Comparison of ENCODE assay signal across 9 cellular contexts in the genomic region with DNA sequence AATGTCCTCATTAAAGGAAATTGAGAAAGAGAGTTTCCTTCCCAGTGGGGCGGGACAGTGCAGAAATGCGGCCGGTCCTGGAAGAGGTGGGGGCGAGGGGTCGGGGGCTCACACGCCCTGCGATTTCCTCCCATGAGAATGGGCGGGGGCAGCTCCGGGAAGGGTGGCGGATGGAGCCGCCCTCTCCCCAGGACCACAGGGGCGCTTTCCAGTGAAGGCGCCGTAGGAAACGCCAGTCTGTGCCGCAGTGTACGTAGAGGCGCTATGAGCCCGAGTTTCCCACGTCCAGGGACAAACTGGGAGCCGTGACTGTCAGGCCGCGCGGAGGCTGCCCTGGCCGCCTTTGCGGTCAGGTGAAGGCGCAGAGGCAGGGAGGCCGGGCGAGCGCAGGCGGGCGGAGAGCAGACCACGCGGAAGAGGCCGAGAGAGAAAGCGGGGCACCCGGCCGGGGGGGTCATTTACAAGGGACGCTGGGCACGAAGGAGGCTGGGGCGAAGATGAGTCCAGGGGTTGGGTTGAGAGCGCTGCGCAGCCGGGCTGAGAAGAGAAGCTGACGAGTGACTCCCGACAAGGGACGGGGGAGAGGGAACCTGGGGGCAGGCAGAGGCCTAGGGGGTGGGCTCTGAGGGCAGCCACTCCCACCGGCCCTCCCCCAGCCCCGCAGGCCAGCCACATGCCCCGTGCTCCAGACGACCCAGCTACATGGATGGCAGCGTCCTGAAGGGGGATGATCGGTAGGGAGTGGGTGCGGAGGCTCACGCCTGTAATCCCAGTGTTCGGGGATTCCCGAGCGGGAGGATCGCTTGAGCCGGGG. TPM values are rescaled to one million over a fixed set of nuclear protein-coding genes. Genes with fewer than 3 reads are reported as not detected.
DNase-seq lines count a peak whose midpoint lies in the region; ATAC-seq, FAIRE-seq and TF ChIP-seq lines count a peak whose summit lies in the region.
"Had no signal": no experiment of that assay in that cellular context is flagged by ENCODE, and none has a peak within 500 bp of the region (broad histone marks: within the 10 kb centered on the region; RNA-seq: fewer than 3 reads in every experiment).

No MANE protein-coding gene starts in this region.

- H3K56ac ChIP-seq in H1 (replicated peaks; ENCODE audit: insufficient read length, low read depth, low read length): peak overlapping the region; percentile 25

- H3K36me3 Mint-ChIP-seq in CD14-positive monocyte: peaks cover 48 to 53% of the 10 kb centered on the region in 2 donors
- peaks cover 29% of the 10 kb centered on the region for H3K36me3 Mint-ChIP-seq in activated CD4-positive, alpha-beta memory T cell treated with anti-CD3 and anti-CD28 coated beads, Interleukin-2, amount 10 ng/mL, durations not matched to agents 7 days and 5 days (ENCODE audit: low read depth)

- H2BK5ac ChIP-seq in H1 (ENCODE audit: low read depth, low read length) (peak overlapping the region; percentile 88), mesenchymal stem cell (ENCODE audit: low read depth, low read length, poor library complexity, severe bottlenecking) (no peak overlapping the region)

- TF ChIP-seq EP300 in H1 (IDR thresholded peaks at IDR 0.05; ENCODE audit: borderline replicate concordance in 1 of 2, low read depth in 2 of 2, low read length in 2 of 2): no peak

- H3K4me1 ChIP-seq in H1 (replicated peaks in 1 of 4; ENCODE audit: control insufficient read depth in 3 of 4, insufficient read depth in 4 of 4, low read length in 3 of 4) (peaks cover 0 to 10% (median 7%) of the 10 kb centered on the region in 4 experiments; a peak in 6 of 7 replicates), mesenchymal stem cell (ENCODE audit: control insufficient read depth, insufficient read depth, low read depth, low read length) (peaks cover 20% of the 10 kb centered on the region)

- CTCF ChIA-PET in activated CD4-positive, alpha-beta memory T cell treated with anti-CD3 and anti-CD28 coated beads, Interleukin-2, amount 10 ng/mL, durations not matched to agents 7 days and 5 days (lab: Charles Lee): interaction anchor here (0.7 kb wide), 1 partner anchor 10 kb away, joined by 3 read pairs; no protein-coding TSS in a partner anchor
- CTCF ChIA-PET in H1 (lab: Charles Lee; ENCODE audit: partially characterized antibody): interaction anchor here (0.6 to 1.9 kb wide), 5 partner anchors 11 to 65 kb away, joined by 3 to 8 read pairs (median 3); no protein-coding TSS in a partner anchor

- no peak; a peak in 1 of 4 replicates for TF ChIP-seq RAD21 in H1 (IDR thresholded peaks at IDR 0.05 in 1 of 2, conservative IDR thresholded peaks at IDR 0.05 in 1 of 2; ENCODE audit: low read depth in 2 of 2, low read length in 2 of 2)

- DNase-seq in CD14-positive monocyte (ENCODE audit: low spot score) (no peak), H1 (ENCODE audit: low read depth in 1 of 2, low spot score in 2 of 2) (peak; percentile 44 to 78), mesenchymal stem cell (peak; percentile 66), NCI-H748 treated with DMSO at 0.1 percent for 48 hours (lab: John Stamatoyannopoulos, UW) (no peak)
- DNase-seq in activated CD4-positive, alpha-beta memory T cell treated with anti-CD3 and anti-CD28 coated beads, Interleukin-2, amount 10 ng/mL, durations not matched to agents 7 days and 5 days: peak; percentile 76
- DNase-seq in stimulated activated CD8-positive, alpha-beta memory T cell treated with anti-CD3 and anti-CD28 coated beads, Interleukin-4, amount 100 ng/mL, for 48 hours: peak; percentile 66

- H4K20me1 ChIP-seq in H1 (replicated peaks in 1 of 2; ENCODE audit: control insufficient read depth in 1 of 2, insufficient read depth in 2 of 2, low read length in 2 of 2): no peaks in the 10 kb centered on the region

- H3K9ac ChIP-seq in H1 (replicated peaks in 1 of 4; ENCODE audit: extremely low read depth in 1 of 4, low read depth in 3 of 4, low read length in 3 of 4): peak overlapping the region; percentile 63 to 79 (median 68)
- H3K9ac ChIP-seq in mesenchymal stem cell (ENCODE audit: low read length): peak overlapping the region; percentile 74

- H4K91ac ChIP-seq in H1 (replicated peaks; ENCODE audit: insufficient read length, low read length): peak overlapping the region; percentile 35
- no peak overlapping the region for H4K91ac ChIP-seq in mesenchymal stem cell (ENCODE audit: low read length)

- peaks cover 0 to 2% (median 1%) of the 10 kb centered on the region in 3 donors for H3K27me3 Mint-ChIP-seq in CD14-positive monocyte (ENCODE audit: low read depth in 3 of 3)
- H3K27me3 Mint-ChIP-seq in activated CD4-positive, alpha-beta memory T cell treated with anti-CD3 and anti-CD28 coated beads, Interleukin-2, amount 10 ng/mL, durations not matched to agents 7 days and 5 days: no peaks in the 10 kb centered on the region

- H3K23me2 ChIP-seq in H1 (ENCODE audit: low read depth, low read length): peaks cover 16% of the 10 kb centered on the region; the same call in 1 of the 2 replicates

- H2AK5ac ChIP-seq in H1 (ENCODE audit: low read depth, low read length) (no peak overlapping the region), mesenchymal stem cell (ENCODE audit: low read length, severe bottlenecking) (no peak overlapping the region)

- peaks cover 0 to 7% (median under 1%) of the 10 kb centered on the region in 4 experiments; a peak in 3 of 7 replicates for H3K27me3 ChIP-seq in H1 (replicated peaks in 1 of 4; ENCODE audit: control insufficient read depth in 3 of 4, extremely low read depth in 1 of 4, insufficient read depth in 3 of 4, low read length in 3 of 4)
- H3K27me3 ChIP-seq in mesenchymal stem cell (ENCODE audit: control insufficient read depth in 1 of 2, insufficient read depth in 1 of 2, low read length in 2 of 2): peaks cover 18 to 47% of the 10 kb centered on the region in 2 experiments

- POLR2A ChIA-PET in activated CD4-positive, alpha-beta memory T cell treated with anti-CD3 and anti-CD28 coated beads, Interleukin-2, amount 10 ng/mL, durations not matched to agents 7 days and 5 days (lab: Charles Lee): interaction anchor here (0.6 to 5.2 kb wide), 11 partner anchors 10 to 865 kb away, joined by 3 to 37 read pairs (median 4); no protein-coding TSS in a partner anchor
- POLR2A ChIA-PET in H1 (lab: Charles Lee; ENCODE audit: partially characterized antibody): interaction anchor here (1.2 to 2.4 kb wide), 4 partner anchors 10 to 418 kb away, joined by 3 to 16 read pairs (median 3); no protein-coding TSS in a partner anchor

- H4K5ac ChIP-seq in H1 (ENCODE audit: insufficient read length, low read depth, low read length): peak overlapping the region; percentile 27

- H3K79me1 ChIP-seq in H1 (ENCODE audit: low read depth, low read length) (no peaks in the 10 kb centered on the region), mesenchymal stem cell (replicated peaks; ENCODE audit: low read length, poor library complexity, severe bottlenecking) (no peaks in the 10 kb centered on the region)

- H2BK120ac ChIP-seq in H1 (replicated peaks; ENCODE audit: low read depth, low read length) (no peak overlapping the region), mesenchymal stem cell (ENCODE audit: low read depth, low read length) (no peak overlapping the region)

- 0 out of 2 replicates have a peak overlapping the region, but pooled peaks have one; percentile 75 for H2BK12ac ChIP-seq in H1 (ENCODE audit: low read depth, low read length)
- H2BK12ac ChIP-seq in mesenchymal stem cell (ENCODE audit: low read length in 2 of 2): peak overlapping the region in 1 of 2 experiments; percentile 66

- H3K4me1 Mint-ChIP-seq in CD14-positive monocyte: peaks cover 78% of the 10 kb centered on the region
- H3K4me1 Mint-ChIP-seq in activated CD4-positive, alpha-beta memory T cell treated with anti-CD3 and anti-CD28 coated beads, Interleukin-2, amount 10 ng/mL, durations not matched to agents 7 days and 5 days: peaks cover 75% of the 10 kb centered on the region

- TF ChIP-seq CTCF in CD14-positive monocyte (IDR thresholded peaks at IDR 0.05) (no peak), H1 (IDR thresholded peaks at IDR 0.05; ENCODE audit: control extremely low read depth in 1 of 3, insufficient read depth in 1 of 3, low read depth in 1 of 3, low read length in 3 of 3) (no peak)

- TF ChIP-seq POLR2A in H1 (IDR thresholded peaks at IDR 0.05; ENCODE audit: control extremely low read depth in 1 of 2, low read depth in 2 of 2, low read length in 2 of 2): peak in 1 of 2 experiments; percentile 82; a peak in 2 of 3 replicates

- intact Hi-C loops in CD14-positive monocyte (cut with micrococcal nuclease): loop anchor here in 1 of 2 donors (5.0 kb wide), 1 partner anchor 37 kb away; no protein-coding TSS in a partner anchor

- peak overlapping the region; percentile 57 to 73 (median 70) for H3K4me3 ChIP-seq in H1 (ENCODE audit: extremely low read depth in 1 of 4, insufficient read depth in 2 of 4, low read depth in 3 of 4, low read length in 4 of 4)
- H3K4me3 ChIP-seq in mesenchymal stem cell (ENCODE audit: insufficient read depth in 1 of 2, low read depth in 1 of 2, low read length in 2 of 2): peak overlapping the region; percentile 67 to 73

- 3% methylated on average over 46 of the region's 60 CpGs; no CpG with 5 or more reads in 1 of the 2 experiments for WGBS in H1 (ENCODE audit: extremely low coverage in 1 of 2, insufficient coverage in 1 of 2, insufficient read length in 1 of 2, insufficient replicate concordance in 2 of 2, low coverage in 1 of 2, low lambda C conversion rate in 2 of 2, missing lambda C conversion rate in 1 of 2), 2 experiments
- 1% methylated on average over 55 of the region's 60 CpGs for WGBS in mesenchymal stem cell

- H3K4me2 ChIP-seq in H1 (ENCODE audit: insufficient read depth in 1 of 2, low read depth in 2 of 2, low read length in 2 of 2) (peak overlapping the region; percentile 94 to 95), mesenchymal stem cell (ENCODE audit: low read length, poor library complexity, severe bottlenecking) (peak overlapping the region; percentile 90)

- H3K14ac ChIP-seq in H1 (ENCODE audit: insufficient read length) (no peak overlapping the region), mesenchymal stem cell (ENCODE audit: low read length in 2 of 2) (peak overlapping the region in 1 of 2 experiments; percentile 74)

- H3K27ac ChIP-seq in H1 (ENCODE audit: low read depth, low read length): peak overlapping the region; percentile 48
- no peak overlapping the region for H3K27ac ChIP-seq in mesenchymal stem cell (ENCODE audit: low read length, poor library complexity, severe bottlenecking)

- H3K9me3 ChIP-seq in H1 (ENCODE audit: insufficient read depth in 2 of 2, low read depth in 1 of 2, low read length in 1 of 2): no peaks in the 10 kb centered on the region
- H3K9me3 ChIP-seq in mesenchymal stem cell (ENCODE audit: control insufficient read depth, low read length): no peaks in the 10 kb centered on the region

- H2AFZ ChIP-seq in H1 (ENCODE audit: low read length) (peak overlapping the region; percentile 73), mesenchymal stem cell (ENCODE audit: low read depth, low read length) (peak overlapping the region; percentile 91)

- peaks cover 0 to 5% (median under 1%) of the 10 kb centered on the region in 7 donors for H3K9me3 Mint-ChIP-seq in CD14-positive monocyte
- no peaks in the 10 kb centered on the region for H3K9me3 Mint-ChIP-seq in activated CD4-positive, alpha-beta memory T cell treated with anti-CD3 and anti-CD28 coated beads, Interleukin-2, amount 10 ng/mL, durations not matched to agents 7 days and 5 days

- H2BK15ac ChIP-seq in H1 (ENCODE audit: low read length): 0 out of 2 replicates have a peak overlapping the region, but pooled peaks have one; percentile 18
- no peak overlapping the region for H2BK15ac ChIP-seq in mesenchymal stem cell (ENCODE audit: low read depth, poor library complexity, severe bottlenecking)

- peak overlapping the region; percentile 89 to 96 for H3K4me3 Mint-ChIP-seq in CD14-positive monocyte
- H3K4me3 Mint-ChIP-seq in activated CD4-positive, alpha-beta memory T cell treated with anti-CD3 and anti-CD28 coated beads, Interleukin-2, amount 10 ng/mL, durations not matched to agents 7 days and 5 days: peak overlapping the region; percentile 98

- H3K27ac Mint-ChIP-seq in CD14-positive monocyte: peak overlapping the region; percentile 93 to 97 (median 95)
- H3K27ac Mint-ChIP-seq in activated CD4-positive, alpha-beta memory T cell treated with anti-CD3 and anti-CD28 coated beads, Interleukin-2, amount 10 ng/mL, durations not matched to agents 7 days and 5 days: peak overlapping the region; percentile 100

- H3K23ac ChIP-seq in H1 (ENCODE audit: insufficient read length) (no peak overlapping the region), mesenchymal stem cell (ENCODE audit: low read length in 2 of 2) (peak overlapping the region in 1 of 2 experiments; percentile 51)

- H3K4ac ChIP-seq in H1 (replicated peaks; ENCODE audit: insufficient read length, low read depth, low read length): peak overlapping the region; percentile 7
- peak overlapping the region in 1 of 2 experiments; percentile 24 for H3K4ac ChIP-seq in mesenchymal stem cell (ENCODE audit: low read depth in 1 of 2, low read length in 2 of 2)

- H4K8ac ChIP-seq in H1 (ENCODE audit: extremely low read depth, insufficient read depth, low read length) (peak overlapping the region; percentile 82), mesenchymal stem cell (ENCODE audit: low read length) (no peak overlapping the region)

- H3K36me3 ChIP-seq in H1 (ENCODE audit: control insufficient read depth in 2 of 4, insufficient read depth in 4 of 4, low read length in 3 of 4) (no peaks in the 10 kb centered on the region), mesenchymal stem cell (ENCODE audit: control insufficient read depth in 1 of 2, insufficient read depth in 2 of 2, low read depth in 1 of 2, low read length in 2 of 2) (no peaks in the 10 kb centered on the region)

- FAIRE-seq in H1 (lab: Jason Lieb, UNC): no peak

- ATAC-seq in GM19328 (IDR thresholded peaks at IDR 0.05; ENCODE audit: unreplicated experiment): peak; percentile 57
- peak; percentile 32 for ATAC-seq in HG03565 (IDR thresholded peaks at IDR 0.05; ENCODE audit: unreplicated experiment)

- H2BK20ac ChIP-seq in H1 (ENCODE audit: low read length): no peak overlapping the region

- no peaks in the 10 kb centered on the region for H3K79me2 ChIP-seq in H1 (ENCODE audit: control insufficient read depth in 1 of 2, insufficient read depth in 2 of 2, low read length in 2 of 2)

- H3K18ac ChIP-seq in H1 (ENCODE audit: extremely low read depth, low read length): peak overlapping the region; percentile 93
- H3K18ac ChIP-seq in mesenchymal stem cell (ENCODE audit: low read depth in 1 of 2, low read length in 2 of 2): peak overlapping the region in 1 of 2 experiments; percentile 81

RNA-seq across cellular contexts. Expression of gene ALOX5, which starts 45.0 kb away (rescaled TPM):
- polyA plus RNA-seq in CD14-positive monocyte: 100 to 1,000 TPM; 223 to 272 TPM
- total RNA-seq in activated CD4-positive, alpha-beta memory T cell treated with anti-CD3 and anti-CD28 coated beads, Interleukin-2, amount 10 ng/mL, durations not matched to agents 7 days and 5 days: 1 to 10 TPM; 6.8 to 7.5 TPM
- total RNA-seq in H1 (2021; fragmentation: NEBNext Ultra II Directional; extraction: Animal tissue kit (Norgen Biotek cat#: 25700)): 1.2 and 1.6 TPM in 2 replicates
- polyA plus RNA-seq in H1 (2011; rRNA removed): 3.8 and 7.7 TPM in 2 replicates
- 4.7 TPM for polyA plus RNA-seq in H1 (2011; cell fraction: cytosol; rRNA removed)
- 21.0 TPM for polyA plus RNA-seq in H1 (2011; cell fraction: nucleus; rRNA removed)
- polyA plus RNA-seq in H1 (2012, experiment 1 of 2): 2.4 to 5.1 TPM (median 3.2 TPM) in 4 replicates
- 1.1 TPM for polyA plus RNA-seq in H1 (2012, experiment 2 of 2)
- polyA plus RNA-seq in H1 (2013, experiment 1 of 2): 2.0 TPM
- polyA plus RNA-seq in H1 (2013, experiment 2 of 2): 2.0 TPM
- polyA minus RNA-seq in H1 (2011; rRNA and poly(A)+ RNA removed): 2.5 and 3.4 TPM in 2 replicates
- polyA minus RNA-seq in H1 (2011; cell fraction: cytosol; rRNA and poly(A)+ RNA removed): 2.1 TPM
- 6.6 TPM for polyA minus RNA-seq in H1 (2011; cell fraction: nucleus; rRNA and poly(A)+ RNA removed)
- not detected for polyA plus RNA-seq in mesenchymal stem cell (2013, experiment 1 of 2)
- not detected for polyA plus RNA-seq in mesenchymal stem cell (2013, experiment 2 of 2)
- total RNA-seq: HT1080 had no signal

Comparison
In these comparisons a context has a peak if more than half of its experiments do, and no peak if none do; other contexts are left out.
1. DNase-seq: peak in activated CD4-positive, alpha-beta memory T cell treated with anti-CD3 and anti-CD28 coated beads, Interleukin-2, amount 10 ng/mL, durations not matched to agents 7 days and 5 days (single experiment), H1 (2 of 2), mesenchymal stem cell (single experiment) and stimulated activated CD8-positive, alpha-beta memory T cell treated with anti-CD3 and anti-CD28 coated beads, Interleukin-4, amount 100 ng/mL, for 48 hours (single experiment); none in CD14-positive monocyte (single experiment) and NCI-H748 treated with DMSO at 0.1 percent for 48 hours (single experiment).